In the genomic region with DNA sequence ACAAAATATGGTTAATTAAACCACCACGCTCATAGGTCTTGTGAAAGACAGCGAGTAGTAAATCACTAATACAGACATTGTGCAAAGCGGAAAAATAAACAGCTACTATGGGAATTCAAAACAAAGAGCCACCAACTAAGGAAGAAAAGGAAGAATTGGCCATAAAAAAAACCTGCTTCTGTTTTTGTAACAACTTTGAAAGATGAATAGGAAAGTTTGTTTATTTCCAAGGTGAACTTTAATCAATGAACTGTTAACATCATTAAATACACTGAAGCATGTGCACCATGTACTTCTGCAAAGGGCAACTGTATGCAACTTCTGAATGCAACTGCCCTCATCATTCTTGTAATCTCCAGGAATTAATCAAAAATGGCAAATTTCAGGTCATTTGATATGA, we compare ENCODE assay signal across 22 cellular contexts.
DNase-seq lines count a peak whose midpoint lies in the region; ATAC-seq, FAIRE-seq and TF ChIP-seq lines count a peak whose summit lies in the region.
"Had no signal": no experiment of that assay in that cellular context is flagged by ENCODE, and none has a peak within 500 bp of the region (broad histone marks: within the 10 kb centered on the region; RNA-seq: fewer than 3 reads in every experiment).

No MANE protein-coding gene starts in this region.

- peak overlapping the region; percentile 36 for H3K27ac ChIP-seq in HepG2 (ENCODE audit: extremely low read length, insufficient read depth, low read length)
- H3K27ac ChIP-seq in right lobe of liver: peak overlapping the region in 1 of 3 donors; percentile 53
- H3K27ac ChIP-seq: 22Rv1; A549; BLaER1 treated with 17β-estradiol and CSF1 and Interleukin-3, amounts not matched to agents 10 nM and 100 nM; C4-2B had no signal

- WGBS in HepG2 (ENCODE audit: low lambda C conversion rate): 60% methylated on average over 3 of the region's 3 CpGs
- WGBS in right lobe of liver (ENCODE audit: insufficient coverage, low coverage, low lambda C conversion rate, missing lambda C conversion rate): 29% methylated on average over 3 of the region's 3 CpGs
- 62 to 75% methylated on average over 3 of the region's 3 CpGs for WGBS in lower leg skin, 2 donors

- H3K4me2 ChIP-seq in HepG2 (ENCODE audit: low read depth, low read length): no peak overlapping the region
- H3K4me2 ChIP-seq: A549 had no signal

- no peaks in the 10 kb centered on the region for H3K79me2 ChIP-seq in HepG2 (ENCODE audit: insufficient read depth, low read length)

- H3K4me3 ChIP-seq in HepG2 (replicated peaks in 1 of 3; ENCODE audit: insufficient read depth in 1 of 3, low read depth in 2 of 3, low read length in 3 of 3) (no peak overlapping the region), right lobe of liver (no peak overlapping the region), lower leg skin (ENCODE audit: low read depth, poor library complexity, severe bottlenecking) (no peak overlapping the region)
- H3K4me3 ChIP-seq: A549; BLaER1 treated with 17β-estradiol and CSF1 and Interleukin-3, amounts not matched to agents 10 nM and 100 nM; GM12878 had no signal

- FAIRE-seq in colon (lab: Jason Lieb, UNC) (peak; percentile 5), HepG2 (lab: Jason Lieb, UNC) (no peak), HTR-8/SVneo (lab: Jason Lieb, UNC) (no peak)
- FAIRE-seq: A549, D721Med, GM12878, GM18507 had no signal

- TF ChIP-seq CTCF in HepG2 (CRISPR knock-in tag; IDR thresholded peaks at IDR 0.05): no peak
- no peak for TF ChIP-seq CTCF in right lobe of liver (IDR thresholded peaks at IDR 0.05)
- no peak for TF ChIP-seq CTCF in lower leg skin (IDR thresholded peaks at IDR 0.05)

- peaks cover 41% of the 10 kb centered on the region for H3K4me1 ChIP-seq in HepG2 (ENCODE audit: insufficient read depth, low read length)
- H3K4me1 ChIP-seq in right lobe of liver: peaks cover 0 to 15% (median 0%) of the 10 kb centered on the region in 4 donors
- H3K4me1 ChIP-seq: A549, Caco-2 had no signal

- DNase-seq in HepG2 (ENCODE audit: low spot score) (peak; percentile 27), right lobe of liver (no peak), NCI-H1694 treated with DMSO at 0.1 percent for 48 hours (lab: John Stamatoyannopoulos, UW) (no peak), HTR-8/SVneo (ENCODE audit: insufficient read length, low spot score) (no peak), lower leg skin (ENCODE audit: low spot score in 2 of 2) (no peak)
- DNase-seq: AML-193; Caco-2; Calu3; CD4-positive, alpha-beta T cell; CD8-positive, alpha-beta T cell; DMS79; DND-41; EL; GDM1 had no signal

- intact Hi-C loops in HepG2 (cut with micrococcal nuclease; ENCODE audit: unreplicated experiment) (no loop called here), right lobe of liver (cut with DNase I) (no loop called here), lower leg skin (cut with DNase I; ENCODE audit: low total_unique reads) (no loop called here)

- ATAC-seq in HepG2 (no peak), right lobe of liver (peak; percentile 69 to 87 (median 76))
- ATAC-seq: A549; CD8-positive, alpha-beta T cell; GM12878 had no signal

- CTCF ChIA-PET in HepG2 (lab: Yijun Ruan, JAX; ENCODE audit: low intra/inter-chr PET ratio, low total read pairs): no interaction called here

- TF ChIP-seq EP300 in HepG2 (IDR thresholded peaks at IDR 0.05; ENCODE audit: low read depth in 2 of 2, low read length in 2 of 2) (no peak; a peak in 1 of 4 replicates), HepG2 (CRISPR knock-in tag; IDR thresholded peaks at IDR 0.05; ENCODE audit: borderline replicate concordance) (no peak)

- POLR2A ChIA-PET in HepG2 (lab: Yijun Ruan, JAX): no interaction called here

- in situ Hi-C loops in HepG2 (cut with HindIII; ENCODE audit: extremely low pct_ligation_motif_present, low pct_unique_long_range_greater_than_20kb): no loop called here

- H3K27me3 ChIP-seq in HepG2 (ENCODE audit: control insufficient read depth in 1 of 2, insufficient read depth in 2 of 2, low read length in 2 of 2) (no peaks in the 10 kb centered on the region), right lobe of liver (no peaks in the 10 kb centered on the region)
- H3K27me3 ChIP-seq: BLaER1 treated with 17β-estradiol and CSF1 and Interleukin-3, amounts not matched to agents 10 nM and 100 nM had no signal

- BruUV-seq in HepG2 (replicated peaks; lab: Mats Ljungman, UMichigan): no TSS peak

- H3K9me3 ChIP-seq in HepG2 (ENCODE audit: low read length) (no peaks in the 10 kb centered on the region), right lobe of liver (no peaks in the 10 kb centered on the region)
- H3K9me3 ChIP-seq: A549 had no signal

- H2AFZ ChIP-seq in HepG2 (ENCODE audit: low read length): no peak overlapping the region

- no peaks in the 10 kb centered on the region for H4K20me1 ChIP-seq in HepG2 (ENCODE audit: insufficient read depth, low read length)
- H4K20me1 ChIP-seq: BLaER1 treated with 17β-estradiol and CSF1 and Interleukin-3, amounts not matched to agents 10 nM and 100 nM had no signal

- H3K36me3 ChIP-seq in HepG2 (replicated peaks in 1 of 2; ENCODE audit: control insufficient read depth in 1 of 2, insufficient read depth in 2 of 2, low read length in 2 of 2): no peaks in the 10 kb centered on the region
- no peaks in the 10 kb centered on the region for H3K36me3 ChIP-seq in right lobe of liver

- no peak overlapping the region for H3K9ac ChIP-seq in HepG2 (ENCODE audit: insufficient read depth, low read depth, low read length)
- H3K9ac ChIP-seq: BLaER1 treated with 17β-estradiol and CSF1 and Interleukin-3, amounts not matched to agents 10 nM and 100 nM had no signal

- TF ChIP-seq POLR2A in HepG2 (IDR thresholded peaks at IDR 0.05; ENCODE audit: insufficient read depth in 1 of 2, low read depth in 2 of 2, low read length in 2 of 2): no peak
- no peak for TF ChIP-seq POLR2A in right lobe of liver (IDR thresholded peaks at IDR 0.05)
- no peak for TF ChIP-seq POLR2A in lower leg skin (IDR thresholded peaks at IDR 0.05)

- no peak for TF ChIP-seq RAD21 in HepG2 (CRISPR knock-in tag; IDR thresholded peaks at IDR 0.05)

TF ChIP-seq in HepG2, 621 proteins besides CTCF, POLR2A, EP300 and RAD21 (continues in another document):
- TF ChIP-seq HOXA9 (CRISPR knock-in tag; IDR thresholded peaks at IDR 0.05; ENCODE audit: borderline replicate concordance) (no peak), SOX13 (IDR thresholded peaks at IDR 0.05) (no peak), SOX13 (CRISPR knock-in tag; conservative IDR thresholded peaks at IDR 0.05 in 1 of 2, IDR thresholded peaks at IDR 0.05 in 1 of 2) (peak in 1 of 2 experiments; percentile 60; a peak in 2 of 4 replicates), NCOR1 (IDR thresholded peaks at IDR 0.05; ENCODE audit: borderline replicate concordance, low read length) (0 out of 2 replicates have a peak, but pooled peaks have one; percentile 30), CREM (IDR thresholded peaks at IDR 0.05) (0 out of 2 replicates have a peak, but pooled peaks have one; percentile 29), CREM (CRISPR knock-in tag; IDR thresholded peaks at IDR 0.05) (no peak), IKZF1 (IDR thresholded peaks at IDR 0.05) (no peak), HNF4A (CRISPR knock-in tag; IDR thresholded peaks at IDR 0.05) (peak; percentile 36; the same call in 1 of the 2 replicates)
- TF ChIP-seq, protein P1, sequence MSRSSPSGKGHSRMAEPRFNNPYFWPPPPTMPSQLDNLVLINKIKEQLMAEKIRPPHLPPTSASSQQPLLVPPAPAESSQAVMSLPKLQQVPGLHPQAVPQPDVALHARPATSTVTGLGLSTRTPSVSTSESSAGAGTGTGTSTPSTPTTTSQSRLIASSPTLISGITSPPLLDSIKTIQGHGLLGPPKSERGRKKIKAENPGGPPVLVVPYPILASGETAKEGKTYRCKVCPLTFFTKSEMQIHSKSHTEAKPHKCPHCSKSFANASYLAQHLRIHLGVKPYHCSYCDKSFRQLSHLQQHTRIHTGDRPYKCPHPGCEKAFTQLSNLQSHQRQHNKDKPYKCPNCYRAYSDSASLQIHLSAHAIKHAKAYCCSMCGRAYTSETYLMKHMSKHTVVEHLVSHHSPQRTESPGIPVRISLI (CRISPR knock-in tag; IDR thresholded peaks at IDR 0.05; ENCODE audit: borderline replicate concordance): peak; percentile 43; the same call in 1 of the 2 replicates
- TF ChIP-seq, protein P2, sequence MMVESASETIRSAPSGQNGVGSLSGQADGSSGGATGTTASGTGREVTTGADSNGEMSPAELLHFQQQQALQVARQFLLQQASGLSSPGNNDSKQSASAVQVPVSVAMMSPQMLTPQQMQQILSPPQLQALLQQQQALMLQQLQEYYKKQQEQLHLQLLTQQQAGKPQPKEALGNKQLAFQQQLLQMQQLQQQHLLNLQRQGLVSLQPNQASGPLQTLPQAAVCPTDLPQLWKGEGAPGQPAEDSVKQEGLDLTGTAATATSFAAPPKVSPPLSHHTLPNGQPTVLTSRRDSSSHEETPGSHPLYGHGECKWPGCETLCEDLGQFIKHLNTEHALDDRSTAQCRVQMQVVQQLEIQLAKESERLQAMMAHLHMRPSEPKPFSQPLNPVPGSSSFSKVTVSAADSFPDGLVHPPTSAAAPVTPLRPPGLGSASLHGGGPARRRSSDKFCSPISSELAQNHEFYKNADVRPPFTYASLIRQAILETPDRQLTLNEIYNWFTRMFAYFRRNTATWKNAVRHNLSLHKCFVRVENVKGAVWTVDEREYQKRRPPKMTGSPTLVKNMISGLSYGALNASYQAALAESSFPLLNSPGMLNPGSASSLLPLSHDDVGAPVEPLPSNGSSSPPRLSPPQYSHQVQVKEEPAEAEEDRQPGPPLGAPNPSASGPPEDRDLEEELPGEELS (CRISPR knock-in tag; IDR thresholded peaks at IDR 0.05): peak; percentile 51; the same call in 1 of the 2 replicates
- TF ChIP-seq, protein P3, sequence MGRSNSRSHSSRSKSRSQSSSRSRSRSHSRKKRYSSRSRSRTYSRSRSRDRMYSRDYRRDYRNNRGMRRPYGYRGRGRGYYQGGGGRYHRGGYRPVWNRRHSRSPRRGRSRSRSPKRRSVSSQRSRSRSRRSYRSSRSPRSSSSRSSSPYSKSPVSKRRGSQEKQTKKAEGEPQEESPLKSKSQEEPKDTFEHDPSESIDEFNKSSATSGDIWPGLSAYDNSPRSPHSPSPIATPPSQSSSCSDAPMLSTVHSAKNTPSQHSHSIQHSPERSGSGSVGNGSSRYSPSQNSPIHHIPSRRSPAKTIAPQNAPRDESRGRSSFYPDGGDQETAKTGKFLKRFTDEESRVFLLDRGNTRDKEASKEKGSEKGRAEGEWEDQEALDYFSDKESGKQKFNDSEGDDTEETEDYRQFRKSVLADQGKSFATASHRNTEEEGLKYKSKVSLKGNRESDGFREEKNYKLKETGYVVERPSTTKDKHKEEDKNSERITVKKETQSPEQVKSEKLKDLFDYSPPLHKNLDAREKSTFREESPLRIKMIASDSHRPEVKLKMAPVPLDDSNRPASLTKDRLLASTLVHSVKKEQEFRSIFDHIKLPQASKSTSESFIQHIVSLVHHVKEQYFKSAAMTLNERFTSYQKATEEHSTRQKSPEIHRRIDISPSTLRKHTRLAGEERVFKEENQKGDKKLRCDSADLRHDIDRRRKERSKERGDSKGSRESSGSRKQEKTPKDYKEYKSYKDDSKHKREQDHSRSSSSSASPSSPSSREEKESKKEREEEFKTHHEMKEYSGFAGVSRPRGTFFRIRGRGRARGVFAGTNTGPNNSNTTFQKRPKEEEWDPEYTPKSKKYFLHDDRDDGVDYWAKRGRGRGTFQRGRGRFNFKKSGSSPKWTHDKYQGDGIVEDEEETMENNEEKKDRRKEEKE (IDR thresholded peaks at IDR 0.05): no peak
